In the genomic region with DNA sequence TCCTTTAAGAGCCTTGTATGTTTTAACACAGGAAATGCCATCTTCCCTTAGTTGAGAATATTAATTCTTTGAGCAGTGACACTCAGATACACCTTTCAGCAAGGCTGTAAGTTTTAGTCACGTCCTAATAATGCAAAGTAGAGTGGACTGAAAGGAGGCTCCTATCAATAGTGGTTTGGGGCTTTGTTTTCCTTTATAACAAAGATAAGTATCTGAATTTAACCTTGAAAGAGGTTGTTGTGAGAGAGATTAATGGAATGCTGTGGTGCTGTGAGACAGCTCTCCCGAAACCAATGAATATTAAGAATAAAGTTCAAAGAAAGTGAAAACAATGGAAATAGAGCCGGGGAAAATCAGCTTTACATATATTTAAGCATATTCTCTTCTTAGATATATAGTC, we compare ENCODE assay signal across 21 cellular contexts.
"Had no signal": no experiment of that assay in that cellular context is flagged by ENCODE, and none has a peak within 500 bp of the region (broad histone marks: within the 10 kb centered on the region; RNA-seq: fewer than 3 reads in every experiment).

No MANE protein-coding gene starts in this region.

- H3K36me3 ChIP-seq: ascending aorta, esophagus squamous epithelium, thyroid gland had no signal

- H3K4me1 ChIP-seq: ascending aorta had no signal

- DNase-seq: activated CD4-positive, alpha-beta T cell treated with anti-CD3 and anti-CD28 coated beads, Interleukin-2, amount 50 U/mL, for 1 hour; activated CD8-positive, alpha-beta memory T cell treated with anti-CD3 and anti-CD28 coated beads, Interleukin-2, amount 50 U/mL, for 48 hours; activated effector memory CD4-positive, alpha-beta T cell treated with Interleukin-2 at 50 U/mL for 16 hours; activated naive CD4-positive, alpha-beta T cell treated with anti-CD3 and anti-CD28 coated beads, Interleukin-2, amount 50 U/mL, for 16 hours; activated T-cell treated with anti-CD3 and anti-CD28 coated beads, Interleukin-2, amount 50 U/mL, for 48 hours; central memory CD4-positive, alpha-beta T cell; effector memory CD4-positive, alpha-beta T cell; esophagus squamous epithelium; left colon; nephron progenitor cell; occipital lobe; stimulated activated CD8-positive, alpha-beta memory T cell treated with anti-CD3 and anti-CD28 coated beads, Interleukin-4, amount 100 ng/mL, for 48 hours; stimulated activated naive CD4-positive, alpha-beta T cell treated with Interleukin-2 at 50 U/mL for 16 hours; T1000; thyroid gland had no signal

- H3K9me3 Mint-ChIP-seq: dendritic cell treated with granulocyte-macrophage colony-stimulating factor and Interleukin-4, amounts not matched to agents 40 ng/mL and 50 ng/mL, for 4 days; nephron progenitor cell had no signal

- H3K4me3 ChIP-seq: ascending aorta, esophagus squamous epithelium, lung, SK-N-MC, thyroid gland had no signal

- ATAC-seq: activated CD4-positive, CD25-positive, alpha-beta regulatory T cell treated with anti-CD3 and anti-CD28 coated beads, Interleukin-2, amount 50 U/mL, for 24 hours; left colon had no signal

- H3K27me3 Mint-ChIP-seq: dendritic cell treated with granulocyte-macrophage colony-stimulating factor and Interleukin-4, amounts not matched to agents 40 ng/mL and 50 ng/mL, for 4 days; progenitor cell of endocrine pancreas had no signal

- H3K27ac Mint-ChIP-seq: dendritic cell treated with granulocyte-macrophage colony-stimulating factor and Interleukin-4, amounts not matched to agents 40 ng/mL and 50 ng/mL, for 4 days; nephron progenitor cell; progenitor cell of endocrine pancreas had no signal

- H3K27ac ChIP-seq: ascending aorta, esophagus squamous epithelium, SK-N-MC, thyroid gland had no signal

- H3K4me3 Mint-ChIP-seq: dendritic cell treated with granulocyte-macrophage colony-stimulating factor and Interleukin-4, amounts not matched to agents 40 ng/mL and 50 ng/mL, for 4 days; nephron progenitor cell had no signal

- H3K27me3 ChIP-seq: ascending aorta, esophagus squamous epithelium, thyroid gland had no signal

- H3K9me3 ChIP-seq: ascending aorta, esophagus squamous epithelium, thyroid gland had no signal
